In the genomic region with DNA sequence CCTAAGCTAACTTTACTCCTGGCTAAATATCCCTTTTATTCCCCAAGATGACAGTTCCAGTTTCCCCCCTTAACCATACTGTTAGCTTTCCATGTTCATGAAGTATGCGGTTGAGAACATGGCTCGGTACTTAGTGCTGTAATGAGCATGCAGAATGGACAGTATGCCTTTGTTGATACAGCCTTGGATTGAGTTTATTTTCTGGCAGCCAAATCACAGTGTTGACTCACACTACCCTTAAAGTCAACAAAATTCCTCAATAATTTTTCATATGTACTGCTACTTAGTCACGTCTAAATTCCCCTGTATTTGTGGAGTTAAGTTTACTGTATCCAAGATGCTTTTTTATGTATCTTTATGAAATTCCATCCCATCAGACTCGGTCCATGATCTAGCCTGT, we compare ENCODE assay signal across 13 cellular contexts. TPM values are rescaled to one million over a fixed set of nuclear protein-coding genes. Genes with fewer than 3 reads are reported as not detected.
DNase-seq lines count a peak whose midpoint lies in the region; ATAC-seq and TF ChIP-seq lines count a peak whose summit lies in the region.
"Had no signal": no experiment of that assay in that cellular context is flagged by ENCODE, and none has a peak within 500 bp of the region (broad histone marks: within the 10 kb centered on the region; RNA-seq: fewer than 3 reads in every experiment).

No MANE protein-coding gene starts in this region.

- no peaks in the 10 kb centered on the region for H3K9me3 Mint-ChIP-seq in neural crest cell
- H3K9me3 Mint-ChIP-seq in natural killer cell: peaks cover 6 to 11% of the 10 kb centered on the region in 2 donors

- peaks cover 16% of the 10 kb centered on the region for H3K4me1 Mint-ChIP-seq in neural crest cell
- no peaks in the 10 kb centered on the region for H3K4me1 Mint-ChIP-seq in natural killer cell

- H3K27ac Mint-ChIP-seq in neural crest cell (ENCODE audit: unreplicated experiment) (no peak overlapping the region), natural killer cell (no peak overlapping the region)

- H3K36me3 ChIP-seq in BJ (ENCODE audit: control insufficient read depth, insufficient read depth, low read length): no peaks in the 10 kb centered on the region
- H3K36me3 ChIP-seq: ascending aorta had no signal

- H3K4me3 ChIP-seq in BJ (ENCODE audit: low read depth, low read length): no peak overlapping the region
- H3K4me3 ChIP-seq: skin epidermis had no signal

- no peaks in the 10 kb centered on the region for H3K36me3 Mint-ChIP-seq in neural crest cell (ENCODE audit: low read depth)
- H3K36me3 Mint-ChIP-seq in natural killer cell: peaks cover 14% of the 10 kb centered on the region

- POLR2A ChIA-PET in BJ (lab: Charles Lee): no interaction called here

- CTCF ChIA-PET in BJ (lab: Yijun Ruan, JAX): interaction anchor here (1.4 to 1.6 kb wide), 2 partner anchors 253 to 254 kb away, joined by 3 to 5 read pairs; no protein-coding TSS in a partner anchor

- H3K27me3 ChIP-seq in BJ (ENCODE audit: control insufficient read depth, insufficient read depth, low read length): no peaks in the 10 kb centered on the region
- H3K27me3 ChIP-seq: ascending aorta had no signal

- ATAC-seq in GM18873 (IDR thresholded peaks at IDR 0.05; ENCODE audit: low FRiP score, unreplicated experiment) (no peak), natural killer cell (no peak)
- ATAC-seq: HepG2 had no signal

- intact Hi-C loops in natural killer cell (cut with micrococcal nuclease): no loop called here

- TF ChIP-seq CTCF in BJ (IDR thresholded peaks at IDR 0.05; ENCODE audit: insufficient read depth, low read depth, low read length) (no peak), neural crest cell (conservative IDR thresholded peaks at IDR 0.05) (no peak), natural killer cell (IDR thresholded peaks at IDR 0.05) (no peak)

- H3K4me3 Mint-ChIP-seq in neural crest cell (peak overlapping the region; percentile 87), natural killer cell (no peak overlapping the region)

- peak; percentile 88 for DNase-seq in BJ (ENCODE audit: low read depth)
- peak; percentile 56 for DNase-seq in NCI-H460 (ENCODE audit: extremely low read depth, low read depth)
- DNase-seq in dermis blood vessel endothelial cell: peak; percentile 85
- no peak for DNase-seq in neural crest cell (ENCODE audit: low read depth, low spot score)
- no peak for DNase-seq in DMS114 treated with DMSO at 0.1 percent for 48 hours (lab: John Stamatoyannopoulos, UW; ENCODE audit: unreplicated experiment)
- DNase-seq in NCI-H2171 treated with DMSO at 0.1 percent for 48 hours (lab: John Stamatoyannopoulos, UW): no peak
- DNase-seq in natural killer cell: no peak
- DNase-seq: COR-L47 had no signal

- H3K27me3 Mint-ChIP-seq in neural crest cell (ENCODE audit: low read depth) (peaks cover 45% of the 10 kb centered on the region), natural killer cell (ENCODE audit: low read depth in 2 of 2) (peaks cover 25 to 29% of the 10 kb centered on the region in 2 donors)

RNA-seq across cellular contexts. Expression of a gene that starts 1.4 kb away (rescaled TPM):
- 47.7 and 68.4 TPM in 2 replicates for polyA plus RNA-seq in BJ (2011; rRNA removed)
- polyA minus RNA-seq in BJ (2011; rRNA and poly(A)+ RNA removed): 56.5 and 61.7 TPM in 2 replicates
- 18.2 and 19.2 TPM in 2 replicates for total RNA-seq in NCI-H460 (2014; rRNA removed; shearing (Covaris generic))
- 0.98 and 2.8 TPM in 2 replicates for polyA plus RNA-seq in NCI-H460 (2014; cell fraction: nucleus; rRNA removed)
- 4.4 and 10.8 TPM in 2 replicates for total RNA-seq in dermis blood vessel endothelial cell
- total RNA-seq in neural crest cell: 2.5 and 3.1 TPM in 2 replicates
- total RNA-seq in natural killer cell: not detected
- total RNA-seq: activated CD8-positive, alpha-beta memory T cell treated with anti-CD3 and anti-CD28 coated beads for 36 hours; HepG2 had no signal
- polyA plus RNA-seq: HepG2 had no signal

Comparison
In these comparisons a context has a peak if more than half of its experiments do, and no peak if none do; other contexts are left out.
1. DNase-seq: peak in BJ (single experiment), NCI-H460 (single experiment) and dermis blood vessel endothelial cell (single experiment); none in neural crest cell (single experiment), DMS114 treated with DMSO at 0.1 percent for 48 hours (single experiment), NCI-H2171 treated with DMSO at 0.1 percent for 48 hours (single experiment) and natural killer cell (single experiment).